7 cellular contexts compared by ENCODE assay signal in genomic region chr12:90479237-90479636, GRCh38.
"Had no signal": no experiment of that assay in that cellular context is flagged by ENCODE, and none has a peak within 500 bp of the region (broad histone marks: within the 10 kb centered on the region; RNA-seq: fewer than 3 reads in every experiment).

No MANE protein-coding gene starts in this region.

- ATAC-seq: GM12878 had no signal

- DNase-seq: GDM1, GF-D8 had no signal

- FAIRE-seq: G401.6, GM12878, GM12891, GM12892, GM18507 had no signal

- H3K4me3 ChIP-seq: GM12878 had no signal
